In genomic region chr5:143636951-143637528, GRCh38 we compare ENCODE assay signal across 1 cellular context.
TF ChIP-seq lines count a peak whose summit lies in the region.

No MANE protein-coding gene starts in this region.

TF ChIP-seq in HepG2, 621 proteins besides CTCF, POLR2A, EP300 and RAD21 (continued from another document and continues in another):
- TF ChIP-seq ZBTB34 (CRISPR knock-in tag; IDR thresholded peaks at IDR 0.05) (no peak), SKI (IDR thresholded peaks at IDR 0.05; ENCODE audit: partially characterized antibody) (no peak), ZGPAT (CRISPR knock-in tag; IDR thresholded peaks at IDR 0.05) (peak; percentile 20; the same call in 1 of the 2 replicates), ASH2L (IDR thresholded peaks at IDR 0.05; ENCODE audit: insufficient read length, low read depth, low read length) (peak; percentile 81), ZNF280D (CRISPR knock-in tag; IDR thresholded peaks at IDR 0.05) (no peak), MED8 (CRISPR knock-in tag; IDR thresholded peaks at IDR 0.05; ENCODE audit: insufficient replicate concordance) (no peak), ZNF460 (CRISPR knock-in tag; IDR thresholded peaks at IDR 0.05; ENCODE audit: borderline replicate concordance) (no peak), GTF3A (CRISPR knock-in tag; conservative IDR thresholded peaks at IDR 0.05) (no peak), NR2F1 (CRISPR knock-in tag; IDR thresholded peaks at IDR 0.05) (no peak), HDAC2 (CRISPR knock-in tag; IDR thresholded peaks at IDR 0.05) (peak; percentile 32; the same call in 1 of the 2 replicates), ZNF839 (CRISPR knock-in tag; IDR thresholded peaks at IDR 0.05; ENCODE audit: borderline replicate concordance) (no peak), MEIS1 (CRISPR knock-in tag; IDR thresholded peaks at IDR 0.05; ENCODE audit: borderline replicate concordance) (no peak), ELF4 (CRISPR knock-in tag; IDR thresholded peaks at IDR 0.05; ENCODE audit: borderline replicate concordance) (no peak), ARID3A (IDR thresholded peaks at IDR 0.05; ENCODE audit: low read depth, low read length) (peak; percentile 7; the same call in 1 of the 2 replicates), NONO (IDR thresholded peaks at IDR 0.05) (no peak), NONO (CRISPR knock-in tag; conservative IDR thresholded peaks at IDR 0.05) (no peak), AHDC1 (CRISPR knock-in tag; IDR thresholded peaks at IDR 0.05; ENCODE audit: borderline replicate concordance) (peak; percentile 82; the same call in 1 of the 2 replicates), SMAD9 (CRISPR knock-in tag; IDR thresholded peaks at IDR 0.05) (no peak), UBTF (CRISPR knock-in tag; IDR thresholded peaks at IDR 0.05) (no peak), ZNF775 (CRISPR knock-in tag; IDR thresholded peaks at IDR 0.05; ENCODE audit: borderline replicate concordance) (no peak), PRDM4 (CRISPR knock-in tag; IDR thresholded peaks at IDR 0.05; ENCODE audit: borderline replicate concordance) (no peak), ZNF737 (CRISPR knock-in tag; IDR thresholded peaks at IDR 0.05; ENCODE audit: borderline replicate concordance) (no peak), RARA (CRISPR knock-in tag; IDR thresholded peaks at IDR 0.05) (peak; percentile 20; the same call in 1 of the 2 replicates), SKIL (CRISPR knock-in tag; IDR thresholded peaks at IDR 0.05; ENCODE audit: borderline replicate concordance) (no peak), ZNF513 (CRISPR knock-in tag; conservative IDR thresholded peaks at IDR 0.05) (no peak), KDM4B (CRISPR knock-in tag; IDR thresholded peaks at IDR 0.05) (no peak), FOXA3 (CRISPR knock-in tag; IDR thresholded peaks at IDR 0.05) (peak; percentile 91), ZNF660 (CRISPR knock-in tag; IDR thresholded peaks at IDR 0.05; ENCODE audit: borderline replicate concordance, low read depth) (no peak)
